8 cellular contexts compared by ENCODE assay signal in the genomic region with DNA sequence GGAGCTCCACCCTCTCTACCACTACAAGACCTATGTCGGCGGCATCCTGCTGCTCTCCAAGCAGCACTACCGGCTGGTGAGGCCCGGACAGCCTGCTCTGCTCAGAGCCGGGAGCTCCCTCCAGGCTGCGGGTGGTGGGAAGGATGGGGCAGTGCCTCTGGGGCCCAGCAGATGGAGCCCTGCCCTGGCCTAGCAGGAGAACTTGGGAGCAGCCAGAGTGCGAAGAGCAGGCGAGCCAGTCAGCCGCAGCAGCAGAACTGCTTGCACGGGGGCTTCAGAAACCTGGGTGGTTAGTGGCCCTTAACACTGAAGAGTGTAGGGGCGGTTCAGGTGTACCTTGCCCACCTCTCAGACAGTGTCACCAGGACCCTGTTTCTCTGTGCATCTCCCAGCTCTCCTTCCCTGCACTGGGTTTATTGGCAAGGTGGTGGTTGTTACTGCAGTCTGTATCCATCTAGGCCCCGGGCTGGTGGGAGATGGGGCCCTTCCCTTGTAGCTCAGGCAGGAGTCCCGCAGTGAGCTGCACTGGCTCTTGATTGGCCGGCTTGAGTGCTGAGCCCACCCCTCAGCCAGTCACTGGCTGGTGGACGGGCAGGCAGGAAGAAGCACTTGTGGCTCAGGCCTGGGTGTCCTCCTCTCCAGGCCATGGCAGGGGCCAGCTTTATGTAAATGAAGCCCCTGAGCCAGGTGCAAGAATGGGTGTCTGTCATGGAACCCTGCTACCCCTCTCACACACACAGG. TPM values are rescaled to one million over a fixed set of nuclear protein-coding genes. Genes with fewer than 3 reads are reported as not detected.
DNase-seq lines count a peak whose midpoint lies in the region; ATAC-seq, FAIRE-seq and TF ChIP-seq lines count a peak whose summit lies in the region.

No MANE protein-coding gene starts in this region.

- H3K9me3 ChIP-seq in HepG2 (ENCODE audit: low read length): no peaks in the 10 kb centered on the region

- no peak overlapping the region for H3K27ac ChIP-seq in HepG2 (ENCODE audit: extremely low read length, insufficient read depth, low read length)

- H3K4me1 ChIP-seq in HepG2 (ENCODE audit: insufficient read depth, low read length): peaks cover 9% of the 10 kb centered on the region

- 18% methylated on average over 5 of the region's 15 CpGs for WGBS in HepG2 (ENCODE audit: low lambda C conversion rate)

- TF ChIP-seq POLR2A in HepG2 (IDR thresholded peaks at IDR 0.05; ENCODE audit: insufficient read depth in 1 of 2, low read depth in 2 of 2, low read length in 2 of 2): no peak

- no peaks in the 10 kb centered on the region for H4K20me1 ChIP-seq in HepG2 (ENCODE audit: insufficient read depth, low read length)

- ATAC-seq in HG03066 (IDR thresholded peaks at IDR 0.05; ENCODE audit: low read depth, unreplicated experiment): peak; percentile 48
- peak; percentile 94 for ATAC-seq in HepG2

- POLR2A ChIA-PET in HepG2 (lab: Yijun Ruan, JAX): interaction anchor here (1.2 kb wide), 1 partner anchor 15 kb away, joined by 5 read pairs; the partner anchor contains the start of gene TMED9

- CTCF ChIA-PET in HepG2 (lab: Yijun Ruan, JAX; ENCODE audit: low intra/inter-chr PET ratio, low total read pairs): interaction anchor here (0.5 to 0.8 kb wide), 2 partner anchors 46 to 626 kb away, joined by 3 read pairs; no protein-coding TSS in a partner anchor

- BruUV-seq in HepG2 (replicated peaks; lab: Mats Ljungman, UMichigan): no TSS peak

- FAIRE-seq in HepG2 (lab: Jason Lieb, UNC): peak; percentile 80

- H3K27me3 ChIP-seq in HepG2 (ENCODE audit: control insufficient read depth in 1 of 2, insufficient read depth in 2 of 2, low read length in 2 of 2): no peaks in the 10 kb centered on the region

- H3K9ac ChIP-seq in HepG2 (ENCODE audit: insufficient read depth, low read depth, low read length): no peak overlapping the region; the same call in 1 of the 2 replicates

- TF ChIP-seq CTCF in HepG2 (CRISPR knock-in tag; IDR thresholded peaks at IDR 0.05): peak; percentile 98

- DNase-seq in DMS153 treated with DMSO at 0.1 percent for 48 hours (lab: John Stamatoyannopoulos, UW; ENCODE audit: unreplicated experiment) (peak; percentile 22), NCI-H446 (lab: John Stamatoyannopoulos, UW) (peak; percentile 47 to 77), cerebellum (ENCODE audit: low spot score) (peak; percentile 86), HepG2 (ENCODE audit: low spot score) (peak; percentile 58)
- DNase-seq in activated CD4-positive, CD25-positive, alpha-beta regulatory T cell treated with anti-CD3 and anti-CD28 coated beads, Interleukin-2, amount 50 U/mL, for 72 hours: peak; percentile 48
- peak; percentile 63 to 65 for DNase-seq in stimulated activated CD4-positive, alpha-beta T cell treated with anti-CD3 and anti-CD28 coated beads, Interleukin-4, amount 100 ng/mL, for 4 hours
- DNase-seq in NK-92 treated with Interleukin-12 subunit alpha and Interleukin-12 subunit beta, amount 100 ng/mL, for 24 hours (lab: John Stamatoyannopoulos, UW): no peak

- TF ChIP-seq EP300 in HepG2 (IDR thresholded peaks at IDR 0.05; ENCODE audit: low read depth in 2 of 2, low read length in 2 of 2) (no peak), HepG2 (CRISPR knock-in tag; IDR thresholded peaks at IDR 0.05; ENCODE audit: borderline replicate concordance) (no peak)

- TF ChIP-seq RAD21 in HepG2 (CRISPR knock-in tag; IDR thresholded peaks at IDR 0.05): peak; percentile 87

- no peak overlapping the region for H3K4me2 ChIP-seq in HepG2 (ENCODE audit: low read depth, low read length)

- intact Hi-C loops in HepG2 (cut with micrococcal nuclease; ENCODE audit: unreplicated experiment): loop anchor here (2.0 kb wide), 1 partner anchor 35 kb away; no protein-coding TSS in a partner anchor

- no peak overlapping the region for H3K4me3 ChIP-seq in HepG2 (replicated peaks in 1 of 3; ENCODE audit: insufficient read depth in 1 of 3, low read depth in 2 of 3, low read length in 3 of 3)

- H3K79me2 ChIP-seq in HepG2 (ENCODE audit: insufficient read depth, low read length): no peaks in the 10 kb centered on the region

- H2AFZ ChIP-seq in HepG2 (ENCODE audit: low read length): no peak overlapping the region

- in situ Hi-C loops in HepG2 (cut with HindIII; ENCODE audit: extremely low pct_ligation_motif_present, low pct_unique_long_range_greater_than_20kb): loop anchor here (25.0 kb wide), 1 partner anchor 455 kb away; no protein-coding TSS in a partner anchor

- no peaks in the 10 kb centered on the region; a peak in 2 of 5 replicates for H3K36me3 ChIP-seq in HepG2 (replicated peaks in 1 of 2; ENCODE audit: control insufficient read depth in 1 of 2, insufficient read depth in 2 of 2, low read length in 2 of 2)

RNA-seq across cellular contexts. Expression of gene B4GALT7, which starts 7.7 kb away (rescaled TPM):
- total RNA-seq in cerebellum (16.2 TPM), HepG2 (2016; rRNA removed; fragmentation: Illumina TruSeq; extraction: Trizol) (12.7 and 20.5 TPM in 2 replicates)
- 30.8 and 33.3 TPM in 2 replicates for total RNA-seq in HepG2 (2016; cell fraction: cytosol; rRNA removed; fragmentation: Illumina TruSeq; extraction: Trizol; ENCODE audit: low read depth)
- 10.2 and 20.6 TPM in 2 replicates for total RNA-seq in HepG2 (2016; cell fraction: insoluble cytoplasmic fraction; rRNA removed; fragmentation: Illumina TruSeq; extraction: Trizol)
- total RNA-seq in HepG2 (2016; cell fraction: membrane; rRNA removed; fragmentation: Illumina TruSeq; extraction: Trizol): 41.1 and 48.6 TPM in 2 replicates
- 14.0 and 14.7 TPM in 2 replicates for total RNA-seq in HepG2 (2016; cell fraction: nucleus; rRNA removed; fragmentation: Illumina TruSeq; extraction: Trizol)
- polyA plus RNA-seq in HepG2 (2011; rRNA removed): 16.4 and 22.3 TPM in 2 replicates
- 17.5 and 28.4 TPM in 2 replicates for polyA plus RNA-seq in HepG2 (2011; cell fraction: cytosol; rRNA removed)
- polyA plus RNA-seq in HepG2 (2011; cell fraction: nucleus; rRNA removed): 28.2 and 30.7 TPM in 2 replicates
- polyA plus RNA-seq in HepG2 (2012): 10.0 and 12.5 TPM in 2 replicates
- polyA plus RNA-seq in HepG2 (2016; cell fraction: cytosol; fragmentation: Illumina TruSeq; extraction: Trizol; ENCODE audit: low read depth): 38.6 and 42.4 TPM in 2 replicates
- polyA plus RNA-seq in HepG2 (2016; cell fraction: insoluble cytoplasmic fraction; fragmentation: Illumina TruSeq; extraction: Trizol; ENCODE audit: low read depth): 10.2 and 11.7 TPM in 2 replicates
- polyA plus RNA-seq in HepG2 (2016; cell fraction: membrane; fragmentation: Illumina TruSeq; extraction: Trizol; ENCODE audit: low read depth): 38.8 and 38.9 TPM in 2 replicates
- polyA plus RNA-seq in HepG2 (2016; cell fraction: nucleus; fragmentation: Illumina TruSeq; extraction: Trizol; ENCODE audit: insufficient read depth, low read depth): 24.9 and 27.8 TPM in 2 replicates
- polyA minus RNA-seq in HepG2 (2011; rRNA and poly(A)+ RNA removed; ENCODE audit: low replicate concordance): 21.7 and 33.1 TPM in 2 replicates
- 8.7 and 10.7 TPM in 2 replicates for polyA minus RNA-seq in HepG2 (2011; cell fraction: cytosol; rRNA and poly(A)+ RNA removed)
- polyA minus RNA-seq in HepG2 (2011; cell fraction: nucleus; rRNA and poly(A)+ RNA removed): 15.4 and 16.4 TPM in 2 replicates

RNA-seq across cellular contexts. Expression of gene TMED9, which starts 15.6 kb away (rescaled TPM):
- total RNA-seq in cerebellum (20.1 TPM), HepG2 (2016; rRNA removed; fragmentation: Illumina TruSeq; extraction: Trizol) (92.1 and 161 TPM in 2 replicates)
- total RNA-seq in HepG2 (2016; cell fraction: cytosol; rRNA removed; fragmentation: Illumina TruSeq; extraction: Trizol; ENCODE audit: low read depth): 17.9 and 19.9 TPM in 2 replicates
- 95.3 and 167 TPM in 2 replicates for total RNA-seq in HepG2 (2016; cell fraction: insoluble cytoplasmic fraction; rRNA removed; fragmentation: Illumina TruSeq; extraction: Trizol)
- 31.2 and 33.3 TPM in 2 replicates for total RNA-seq in HepG2 (2016; cell fraction: membrane; rRNA removed; fragmentation: Illumina TruSeq; extraction: Trizol)
- 146 and 166 TPM in 2 replicates for total RNA-seq in HepG2 (2016; cell fraction: nucleus; rRNA removed; fragmentation: Illumina TruSeq; extraction: Trizol)
- polyA plus RNA-seq in HepG2 (2011; rRNA removed): 336 and 350 TPM in 2 replicates
- polyA plus RNA-seq in HepG2 (2011; cell fraction: cytosol; rRNA removed): 325 and 399 TPM in 2 replicates
- polyA plus RNA-seq in HepG2 (2011; cell fraction: nucleus; rRNA removed): 117 and 142 TPM in 2 replicates
- 178 and 218 TPM in 2 replicates for polyA plus RNA-seq in HepG2 (2012)
- 22.9 and 25.6 TPM in 2 replicates for polyA plus RNA-seq in HepG2 (2016; cell fraction: cytosol; fragmentation: Illumina TruSeq; extraction: Trizol; ENCODE audit: low read depth)
- 127 and 128 TPM in 2 replicates for polyA plus RNA-seq in HepG2 (2016; cell fraction: insoluble cytoplasmic fraction; fragmentation: Illumina TruSeq; extraction: Trizol; ENCODE audit: low read depth)
- 35.4 and 42.5 TPM in 2 replicates for polyA plus RNA-seq in HepG2 (2016; cell fraction: membrane; fragmentation: Illumina TruSeq; extraction: Trizol; ENCODE audit: low read depth)
- polyA plus RNA-seq in HepG2 (2016; cell fraction: nucleus; fragmentation: Illumina TruSeq; extraction: Trizol; ENCODE audit: insufficient read depth, low read depth): 348 and 359 TPM in 2 replicates
- 179 and 310 TPM in 2 replicates for polyA minus RNA-seq in HepG2 (2011; rRNA and poly(A)+ RNA removed; ENCODE audit: low replicate concordance)
- polyA minus RNA-seq in HepG2 (2011; cell fraction: cytosol; rRNA and poly(A)+ RNA removed): 92.6 and 98.1 TPM in 2 replicates
- 66.8 and 67.1 TPM in 2 replicates for polyA minus RNA-seq in HepG2 (2011; cell fraction: nucleus; rRNA and poly(A)+ RNA removed)

RNA-seq across cellular contexts. Expression of gene FAM193B, which starts 53.3 kb away (rescaled TPM):
- total RNA-seq in cerebellum (35.9 TPM), HepG2 (2016; rRNA removed; fragmentation: Illumina TruSeq; extraction: Trizol) (6.4 and 21.2 TPM in 2 replicates)
- total RNA-seq in HepG2 (2016; cell fraction: cytosol; rRNA removed; fragmentation: Illumina TruSeq; extraction: Trizol; ENCODE audit: low read depth): 25.5 and 27.8 TPM in 2 replicates
- total RNA-seq in HepG2 (2016; cell fraction: insoluble cytoplasmic fraction; rRNA removed; fragmentation: Illumina TruSeq; extraction: Trizol): 7.4 and 21.9 TPM in 2 replicates
- 15.5 and 19.0 TPM in 2 replicates for total RNA-seq in HepG2 (2016; cell fraction: membrane; rRNA removed; fragmentation: Illumina TruSeq; extraction: Trizol)
- total RNA-seq in HepG2 (2016; cell fraction: nucleus; rRNA removed; fragmentation: Illumina TruSeq; extraction: Trizol): 20.2 and 30.4 TPM in 2 replicates
- polyA plus RNA-seq in HepG2 (2011; rRNA removed): 40.9 and 42.5 TPM in 2 replicates
- polyA plus RNA-seq in HepG2 (2011; cell fraction: cytosol; rRNA removed): 9.5 and 15.2 TPM in 2 replicates
- 123 and 139 TPM in 2 replicates for polyA plus RNA-seq in HepG2 (2011; cell fraction: nucleus; rRNA removed)
- polyA plus RNA-seq in HepG2 (2012): 23.0 and 27.4 TPM in 2 replicates
- polyA plus RNA-seq in HepG2 (2016; cell fraction: cytosol; fragmentation: Illumina TruSeq; extraction: Trizol; ENCODE audit: low read depth): 5.1 and 5.6 TPM in 2 replicates
- 11.6 and 13.7 TPM in 2 replicates for polyA plus RNA-seq in HepG2 (2016; cell fraction: insoluble cytoplasmic fraction; fragmentation: Illumina TruSeq; extraction: Trizol; ENCODE audit: low read depth)
- polyA plus RNA-seq in HepG2 (2016; cell fraction: membrane; fragmentation: Illumina TruSeq; extraction: Trizol; ENCODE audit: low read depth): 9.2 and 10.8 TPM in 2 replicates
- 87.5 and 114 TPM in 2 replicates for polyA plus RNA-seq in HepG2 (2016; cell fraction: nucleus; fragmentation: Illumina TruSeq; extraction: Trizol; ENCODE audit: insufficient read depth, low read depth)
- polyA minus RNA-seq in HepG2 (2011; rRNA and poly(A)+ RNA removed; ENCODE audit: low replicate concordance): 19.8 and 23.5 TPM in 2 replicates
- polyA minus RNA-seq in HepG2 (2011; cell fraction: cytosol; rRNA and poly(A)+ RNA removed): 8.1 and 15.7 TPM in 2 replicates
- 24.2 and 37.9 TPM in 2 replicates for polyA minus RNA-seq in HepG2 (2011; cell fraction: nucleus; rRNA and poly(A)+ RNA removed)
